In the genomic region with DNA sequence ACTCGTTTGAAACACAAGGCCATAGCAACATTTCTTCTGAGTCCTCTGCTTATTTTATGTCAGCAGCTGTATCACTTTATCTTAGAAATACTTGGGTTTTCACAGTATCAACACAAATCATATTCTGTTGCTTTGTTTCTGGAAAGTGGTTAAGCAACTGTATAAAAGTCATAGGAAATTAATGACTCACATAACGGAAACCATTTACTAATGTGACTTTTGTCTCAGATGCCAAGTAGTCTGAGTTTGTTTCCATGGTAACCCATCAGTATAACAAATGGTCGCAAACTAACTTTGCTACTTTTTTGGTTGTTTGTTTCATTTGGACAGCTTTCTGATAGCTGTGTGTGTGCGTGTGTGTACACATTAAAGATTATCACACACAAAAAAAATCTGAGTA, we compare ENCODE assay signal across 8 cellular contexts. TPM values are rescaled to one million over a fixed set of nuclear protein-coding genes. Genes with fewer than 3 reads are reported as not detected.
DNase-seq lines count a peak whose midpoint lies in the region; ATAC-seq and TF ChIP-seq lines count a peak whose summit lies in the region.

No MANE protein-coding gene starts in this region.

- POLR2A ChIA-PET in IMR-90 (lab: Charles Lee; ENCODE audit: unreplicated experiment): no interaction called here

- H3K27ac ChIP-seq in IMR-90 (ENCODE audit: insufficient read depth, low read length): no peak overlapping the region
- H3K27ac ChIP-seq in brain microvascular endothelial cell: peak overlapping the region; percentile 82
- H3K27ac ChIP-seq in lower lobe of right lung: peak overlapping the region; percentile 63

- H3K4me1 ChIP-seq in IMR-90 (ENCODE audit: control insufficient read depth, insufficient read depth, low read length) (peaks cover 8% of the 10 kb centered on the region), lower lobe of right lung (peaks cover 36% of the 10 kb centered on the region)

- no peak overlapping the region for H2AK5ac ChIP-seq in IMR-90 (ENCODE audit: low read depth, low read length)

- no peak overlapping the region for H2BK120ac ChIP-seq in IMR-90 (ENCODE audit: low read depth, low read length)

- intact Hi-C loops in IMR-90 (cut with micrococcal nuclease) (no loop called here), lower lobe of right lung (cut with DNase I) (no loop called here)

- H2BK5ac ChIP-seq in IMR-90 (ENCODE audit: low read depth, low read length, poor library complexity, severe bottlenecking): no peak overlapping the region

- H3K36me3 ChIP-seq in IMR-90 (ENCODE audit: control insufficient read depth, insufficient read depth, low read length) (no peaks in the 10 kb centered on the region), brain microvascular endothelial cell (replicated peaks) (no peaks in the 10 kb centered on the region), lower lobe of right lung (no peaks in the 10 kb centered on the region)

- H3K27me3 ChIP-seq in IMR-90 (ENCODE audit: control insufficient read depth, insufficient read depth, low read length): no peaks in the 10 kb centered on the region
- no peaks in the 10 kb centered on the region for H3K27me3 ChIP-seq in brain microvascular endothelial cell (replicated peaks)
- H3K27me3 ChIP-seq in lower lobe of right lung (ENCODE audit: low read depth): no peaks in the 10 kb centered on the region

- TF ChIP-seq CTCF in IMR-90 (conservative IDR thresholded peaks at IDR 0.05; ENCODE audit: low read depth, low read length) (no peak), brain microvascular endothelial cell (IDR thresholded peaks at IDR 0.05; ENCODE audit: low read depth, low read length, missing control alignments) (no peak), lower lobe of right lung (IDR thresholded peaks at IDR 0.05) (no peak)

- no peak overlapping the region for H2BK15ac ChIP-seq in IMR-90 (ENCODE audit: low read depth, low read length)

- H3K23ac ChIP-seq in IMR-90 (ENCODE audit: low read depth, low read length): no peak overlapping the region

- DNase-seq in AG08396 (ENCODE audit: low spot score) (peak; percentile 63), IMR-90 (peak; percentile 95), brain microvascular endothelial cell (peak; percentile 80), lower lobe of right lung (no peak), NCI-H1436 (lab: John Stamatoyannopoulos, UW) (no peak)

- no peak overlapping the region for H3K4ac ChIP-seq in IMR-90 (ENCODE audit: low read depth, low read length)

- H3K9me3 ChIP-seq in IMR-90 (ENCODE audit: control insufficient read depth, insufficient read depth, low read length) (no peaks in the 10 kb centered on the region), lower lobe of right lung (no peaks in the 10 kb centered on the region)

- no peak overlapping the region for H2BK20ac ChIP-seq in IMR-90 (ENCODE audit: low read depth, low read length)

- H3K14ac ChIP-seq in IMR-90 (replicated peaks; ENCODE audit: low read depth, low read length): no peak overlapping the region

- no peaks in the 10 kb centered on the region for H4K20me1 ChIP-seq in IMR-90 (ENCODE audit: insufficient read depth, low read length)

- H3K9me1 ChIP-seq in IMR-90 (ENCODE audit: insufficient read depth, low read length): peaks cover 10% of the 10 kb centered on the region

- H3K56ac ChIP-seq in IMR-90 (ENCODE audit: extremely low read depth, insufficient read depth, low read length): no peak overlapping the region

- no peak overlapping the region for H2AK9ac ChIP-seq in IMR-90 (replicated peaks; ENCODE audit: low read depth, low read length, poor library complexity)

- no peak overlapping the region for H4K8ac ChIP-seq in IMR-90 (ENCODE audit: low read depth in 2 of 2, low read length in 2 of 2)

- H3K79me1 ChIP-seq in IMR-90 (ENCODE audit: low read depth in 1 of 2, low read length in 2 of 2): peaks cover 15 to 25% of the 10 kb centered on the region in 2 experiments; a peak in 3 of 4 replicates

- H3K4me3 ChIP-seq in IMR-90 (ENCODE audit: insufficient read depth, low read depth, low read length) (no peak overlapping the region), brain microvascular endothelial cell (ENCODE audit: low read depth, low read length) (no peak overlapping the region), lower lobe of right lung (no peak overlapping the region)

- dilution Hi-C loops in IMR-90 (cut with HindIII; ENCODE audit: low sequenced_read_pairs, unreplicated experiment): no loop called here

- no peak overlapping the region for H3K9ac ChIP-seq in IMR-90 (ENCODE audit: low read depth, low read length)

- peak overlapping the region; percentile 62; the same call in 1 of the 2 replicates for H3K4me2 ChIP-seq in IMR-90 (ENCODE audit: low read depth, low read length)

- no CpG with 5 or more reads among the region's 4 CpGs for WGBS in IMR-90 (ENCODE audit: extremely low coverage in 2 of 2, insufficient read length in 1 of 2), 2 experiments

- TF ChIP-seq RAD21 in IMR-90 (IDR thresholded peaks at IDR 0.05; ENCODE audit: low read length): no peak

- H4K91ac ChIP-seq in IMR-90 (ENCODE audit: insufficient read depth, low read depth, low read length): no peak overlapping the region

- ATAC-seq in IMR-90 (ENCODE audit: low read depth): peak; percentile 72
- ATAC-seq in lower lobe of right lung: peak; percentile 74 to 82
- ATAC-seq in GM21737 (IDR thresholded peaks at IDR 0.05; ENCODE audit: unreplicated experiment): no peak
- ATAC-seq in HG03039 (IDR thresholded peaks at IDR 0.05; ENCODE audit: unreplicated experiment): no peak
- no peak for ATAC-seq in HG02973 (IDR thresholded peaks at IDR 0.05; ENCODE audit: unreplicated experiment)

- CTCF ChIA-PET in IMR-90 (lab: Yijun Ruan, JAX): no interaction called here

- no peak overlapping the region for H2AFZ ChIP-seq in IMR-90 (replicated peaks; ENCODE audit: low read length, poor library complexity)

- H4K5ac ChIP-seq in IMR-90 (ENCODE audit: low read depth, low read length): no peak overlapping the region

- no peak for TF ChIP-seq POLR2A in IMR-90 (IDR thresholded peaks at IDR 0.05; ENCODE audit: low read depth, low read length)

- in situ Hi-C loops in IMR-90 (cut with MboI; ENCODE audit: low sequenced_read_pairs): no loop called here
- in situ Hi-C loops in brain microvascular endothelial cell (cut with HindIII; ENCODE audit: low pct_ligation_motif_present, low sequenced_read_pairs): no loop called here

- no peak overlapping the region for H3K18ac ChIP-seq in IMR-90 (ENCODE audit: low read depth, low read length)

- BruUV-seq in IMR-90 (replicated peaks; lab: Mats Ljungman, UMichigan): no TSS peak

TF ChIP-seq in IMR-90, 13 proteins besides CTCF, POLR2A, EP300 and RAD21:
- no peak for TF ChIP-seq RFX5 (IDR thresholded peaks at IDR 0.05; ENCODE audit: low read depth, low read length)
- TF ChIP-seq, protein P1, sequence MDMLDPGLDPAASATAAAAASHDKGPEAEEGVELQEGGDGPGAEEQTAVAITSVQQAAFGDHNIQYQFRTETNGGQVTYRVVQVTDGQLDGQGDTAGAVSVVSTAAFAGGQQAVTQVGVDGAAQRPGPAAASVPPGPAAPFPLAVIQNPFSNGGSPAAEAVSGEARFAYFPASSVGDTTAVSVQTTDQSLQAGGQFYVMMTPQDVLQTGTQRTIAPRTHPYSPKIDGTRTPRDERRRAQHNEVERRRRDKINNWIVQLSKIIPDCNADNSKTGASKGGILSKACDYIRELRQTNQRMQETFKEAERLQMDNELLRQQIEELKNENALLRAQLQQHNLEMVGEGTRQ (IDR thresholded peaks at IDR 0.05; ENCODE audit: low read depth, low read length): no peak
- TF ChIP-seq MXI1 (IDR thresholded peaks at IDR 0.05; ENCODE audit: borderline replicate concordance, low read depth, low read length): no peak
- TF ChIP-seq CEBPB (IDR thresholded peaks at IDR 0.05; ENCODE audit: low read depth, low read length): peak; percentile 92
- no peak for TF ChIP-seq MAFK (IDR thresholded peaks at IDR 0.05; ENCODE audit: low read depth, low read length)
- TF ChIP-seq FOS (IDR thresholded peaks at IDR 0.05; ENCODE audit: low read depth, low read length): peak; percentile 68
- no peak for TF ChIP-seq SMC3 (IDR thresholded peaks at IDR 0.05; ENCODE audit: low read depth, low read length)
- TF ChIP-seq BHLHE40 (IDR thresholded peaks at IDR 0.05; ENCODE audit: low read depth, low read length): peak; percentile 22; the same call in 1 of the 2 replicates
- no peak for TF ChIP-seq MAZ (IDR thresholded peaks at IDR 0.05; ENCODE audit: borderline replicate concordance, low read depth, low read length)
- TF ChIP-seq CHD1 (IDR thresholded peaks at IDR 0.05; ENCODE audit: low read depth, low read length): no peak
- TF ChIP-seq, protein P2, sequence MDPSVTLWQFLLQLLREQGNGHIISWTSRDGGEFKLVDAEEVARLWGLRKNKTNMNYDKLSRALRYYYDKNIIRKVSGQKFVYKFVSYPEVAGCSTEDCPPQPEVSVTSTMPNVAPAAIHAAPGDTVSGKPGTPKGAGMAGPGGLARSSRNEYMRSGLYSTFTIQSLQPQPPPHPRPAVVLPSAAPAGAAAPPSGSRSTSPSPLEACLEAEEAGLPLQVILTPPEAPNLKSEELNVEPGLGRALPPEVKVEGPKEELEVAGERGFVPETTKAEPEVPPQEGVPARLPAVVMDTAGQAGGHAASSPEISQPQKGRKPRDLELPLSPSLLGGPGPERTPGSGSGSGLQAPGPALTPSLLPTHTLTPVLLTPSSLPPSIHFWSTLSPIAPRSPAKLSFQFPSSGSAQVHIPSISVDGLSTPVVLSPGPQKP (IDR thresholded peaks at IDR 0.05; ENCODE audit: borderline replicate concordance, low read depth, low read length): no peak
- TF ChIP-seq NFE2L2 (IDR thresholded peaks at IDR 0.05; ENCODE audit: low read depth, low read length): no peak
- no peak for TF ChIP-seq RCOR1 (IDR thresholded peaks at IDR 0.05; ENCODE audit: insufficient replicate concordance, low read length)

RNA-seq across cellular contexts. Expression of a gene that starts 31.0 kb away (rescaled TPM):
- total RNA-seq in IMR-90 (2012; rRNA removed): 4.8 and 5.8 TPM in 2 replicates
- polyA plus RNA-seq in IMR-90 (2012; rRNA removed): 1.4 and 1.7 TPM in 2 replicates
- polyA plus RNA-seq in IMR-90 (2012; cell fraction: cytosol; rRNA removed): 0.26 and 0.34 TPM in 2 replicates
- 0.36 and 2.0 TPM in 2 replicates for polyA plus RNA-seq in IMR-90 (2012; cell fraction: nucleus; rRNA removed; ENCODE audit: low replicate concordance)
- 20.0 TPM for total RNA-seq in lower lobe of right lung

Comparison
In these comparisons a context has a peak if more than half of its experiments do, and no peak if none do; other contexts are left out.
1. DNase-seq: peak in AG08396 (single experiment), IMR-90 (single experiment) and brain microvascular endothelial cell (single experiment); none in lower lobe of right lung (single experiment) and NCI-H1436 (single experiment).
2. ATAC-seq: peak in IMR-90 (single experiment) and lower lobe of right lung (2 of 2); none in GM21737 (single experiment), HG03039 (single experiment) and HG02973 (single experiment).